ENCODE assay signal across 8 cellular contexts in the genomic region with DNA sequence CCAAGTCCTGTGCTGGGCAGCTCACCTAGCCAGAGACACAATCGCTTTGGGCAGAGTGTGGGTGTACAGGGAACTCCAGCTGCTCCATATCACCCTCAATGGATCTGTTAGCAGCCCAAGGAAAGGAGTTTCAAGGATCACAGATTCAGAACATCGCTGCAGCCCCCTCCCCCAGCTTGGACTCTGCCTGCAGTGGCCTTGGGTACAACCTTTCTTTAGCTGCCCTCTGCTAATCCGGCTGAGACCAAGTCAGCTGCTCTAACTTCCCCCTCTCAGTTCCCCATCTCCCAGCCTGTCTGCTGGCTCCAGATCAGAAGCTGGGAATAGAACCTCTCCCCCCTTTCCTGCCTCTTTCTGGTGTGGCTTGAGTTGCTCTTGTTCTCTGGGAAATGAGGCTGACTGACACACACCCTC. TPM values are rescaled to one million over a fixed set of nuclear protein-coding genes. Genes with fewer than 3 reads are reported as not detected.
A peak's percentile ranks its signal among the peaks of the same experiment; 100 is the strongest.
DNase-seq lines count a peak whose midpoint lies in the region; ATAC-seq and TF ChIP-seq lines count a peak whose summit lies in the region.

No MANE protein-coding gene starts in this region.

- peak overlapping the region; percentile 56 to 74 for H3K4me3 ChIP-seq in muscle layer of duodenum (ENCODE audit: low read depth in 1 of 2, low read length in 2 of 2)

- peaks cover 5 to 24% of the 10 kb centered on the region in 2 donors for H3K4me1 ChIP-seq in muscle layer of duodenum (ENCODE audit: control insufficient read depth in 1 of 2, insufficient read depth in 2 of 2, low read length in 2 of 2)

- DNase-seq in activated T-cell treated with anti-CD3 and anti-CD28 coated beads, Interleukin-2, amount 50 U/mL, for 72 hours, result no peak
- no peak for DNase-seq in activated T-cell treated with anti-CD3 and anti-CD28 coated beads, Interleukin-2, amount 50 U/mL, for 1 hour
- no peak for DNase-seq in central memory CD8-positive, alpha-beta T cell (ENCODE audit: low spot score in 2 of 2)
- DNase-seq in type B pancreatic cell (ENCODE audit: extremely low spot score, unreplicated experiment), result no peak

- no peaks in the 10 kb centered on the region for H3K36me3 Mint-ChIP-seq in activated T-cell treated with anti-CD3 and anti-CD28 coated beads, Interleukin-2, amount 50 U/mL, for 72 hours (ENCODE audit: insufficient read depth in 2 of 2)
- peaks cover 5% of the 10 kb centered on the region for H3K36me3 Mint-ChIP-seq in central memory CD8-positive, alpha-beta T cell (ENCODE audit: insufficient read depth)
- H3K36me3 Mint-ChIP-seq in type B pancreatic cell, result no peaks in the 10 kb centered on the region

- no peak for TF ChIP-seq CTCF in type B pancreatic cell (conservative IDR thresholded peaks at IDR 0.05)

- no peaks in the 10 kb centered on the region for H3K9me3 Mint-ChIP-seq in activated T-cell treated with anti-CD3 and anti-CD28 coated beads, Interleukin-2, amount 50 U/mL, for 72 hours
- H3K9me3 Mint-ChIP-seq in central memory CD8-positive, alpha-beta T cell, result no peaks in the 10 kb centered on the region
- no peaks in the 10 kb centered on the region for H3K9me3 Mint-ChIP-seq in type B pancreatic cell

- H3K27ac ChIP-seq in muscle layer of duodenum (ENCODE audit: low read length), result no peak overlapping the region

- peaks cover 25% of the 10 kb centered on the region for H3K27me3 Mint-ChIP-seq in activated T-cell treated with anti-CD3 and anti-CD28 coated beads, Interleukin-2, amount 50 U/mL, for 72 hours (ENCODE audit: low read depth)
- no peaks in the 10 kb centered on the region for H3K27me3 Mint-ChIP-seq in central memory CD8-positive, alpha-beta T cell
- peaks cover 19% of the 10 kb centered on the region for H3K27me3 Mint-ChIP-seq in type B pancreatic cell

- no peak overlapping the region for H3K27ac Mint-ChIP-seq in activated T-cell treated with anti-CD3 and anti-CD28 coated beads, Interleukin-2, amount 50 U/mL, for 72 hours
- no peak overlapping the region for H3K27ac Mint-ChIP-seq in central memory CD8-positive, alpha-beta T cell (ENCODE audit: low read depth)
- H3K27ac Mint-ChIP-seq in type B pancreatic cell, result peak overlapping the region; percentile 67

- peaks cover 28% of the 10 kb centered on the region for H3K4me1 Mint-ChIP-seq in activated T-cell treated with anti-CD3 and anti-CD28 coated beads, Interleukin-2, amount 50 U/mL, for 72 hours (ENCODE audit: low read depth)
- peaks cover 24% of the 10 kb centered on the region for H3K4me1 Mint-ChIP-seq in central memory CD8-positive, alpha-beta T cell
- peaks cover 15% of the 10 kb centered on the region for H3K4me1 Mint-ChIP-seq in type B pancreatic cell (ENCODE audit: unreplicated experiment)

- H3K9me3 ChIP-seq in muscle layer of duodenum (ENCODE audit: control insufficient read depth in 1 of 2, low read length in 2 of 2), result no peaks in the 10 kb centered on the region

- no peak for ATAC-seq in activated T-cell treated with anti-CD3 and anti-CD28 coated beads, Interleukin-2, amount 50 U/mL, for 72 hours (replicated peaks in 1 of 2)
- ATAC-seq in central memory CD8-positive, alpha-beta T cell (replicated peaks; ENCODE audit: extremely low read depth, poor library complexity, severe bottlenecking), result no peak
- ATAC-seq in GM19023 (IDR thresholded peaks at IDR 0.05; ENCODE audit: unreplicated experiment) (no peak), HG03280 (IDR thresholded peaks at IDR 0.05; ENCODE audit: unreplicated experiment) (no peak), GM18867 (IDR thresholded peaks at IDR 0.05; ENCODE audit: unreplicated experiment) (no peak)

- peak overlapping the region; percentile 76 to 78 for H3K4me3 Mint-ChIP-seq in activated T-cell treated with anti-CD3 and anti-CD28 coated beads, Interleukin-2, amount 50 U/mL, for 72 hours
- peak overlapping the region; percentile 70 for H3K4me3 Mint-ChIP-seq in central memory CD8-positive, alpha-beta T cell
- peak overlapping the region; percentile 84 for H3K4me3 Mint-ChIP-seq in type B pancreatic cell

- peaks cover 3 to 10% of the 10 kb centered on the region in 2 donors for H3K36me3 ChIP-seq in muscle layer of duodenum (ENCODE audit: control insufficient read depth in 1 of 2, insufficient read depth in 2 of 2, low read length in 2 of 2)

- H3K27me3 ChIP-seq in muscle layer of duodenum (ENCODE audit: low read depth, low read length), result no peaks in the 10 kb centered on the region

RNA-seq across cellular contexts. Expression of a gene that starts 1.3 kb away (rescaled TPM):
- 1 to 10 TPM; 1.0 to 1.8 TPM for total RNA-seq in activated T-cell treated with anti-CD3 and anti-CD28 coated beads, Interleukin-2, amount 50 U/mL, for 72 hours
- total RNA-seq in type B pancreatic cell (ENCODE audit: low replicate concordance), result 3.6 and 6.5 TPM in 2 replicates

RNA-seq across cellular contexts. Expression of a gene that starts 26.1 kb away (rescaled TPM):
- total RNA-seq in activated T-cell treated with anti-CD3 and anti-CD28 coated beads, Interleukin-2, amount 50 U/mL, for 72 hours, result under 1 TPM; 0.34 to 0.39 TPM
- 0.07 and 0.26 TPM in 2 replicates for total RNA-seq in type B pancreatic cell (ENCODE audit: low replicate concordance)
